Comparison of ENCODE assay signal across 8 cellular contexts in the genomic region with DNA sequence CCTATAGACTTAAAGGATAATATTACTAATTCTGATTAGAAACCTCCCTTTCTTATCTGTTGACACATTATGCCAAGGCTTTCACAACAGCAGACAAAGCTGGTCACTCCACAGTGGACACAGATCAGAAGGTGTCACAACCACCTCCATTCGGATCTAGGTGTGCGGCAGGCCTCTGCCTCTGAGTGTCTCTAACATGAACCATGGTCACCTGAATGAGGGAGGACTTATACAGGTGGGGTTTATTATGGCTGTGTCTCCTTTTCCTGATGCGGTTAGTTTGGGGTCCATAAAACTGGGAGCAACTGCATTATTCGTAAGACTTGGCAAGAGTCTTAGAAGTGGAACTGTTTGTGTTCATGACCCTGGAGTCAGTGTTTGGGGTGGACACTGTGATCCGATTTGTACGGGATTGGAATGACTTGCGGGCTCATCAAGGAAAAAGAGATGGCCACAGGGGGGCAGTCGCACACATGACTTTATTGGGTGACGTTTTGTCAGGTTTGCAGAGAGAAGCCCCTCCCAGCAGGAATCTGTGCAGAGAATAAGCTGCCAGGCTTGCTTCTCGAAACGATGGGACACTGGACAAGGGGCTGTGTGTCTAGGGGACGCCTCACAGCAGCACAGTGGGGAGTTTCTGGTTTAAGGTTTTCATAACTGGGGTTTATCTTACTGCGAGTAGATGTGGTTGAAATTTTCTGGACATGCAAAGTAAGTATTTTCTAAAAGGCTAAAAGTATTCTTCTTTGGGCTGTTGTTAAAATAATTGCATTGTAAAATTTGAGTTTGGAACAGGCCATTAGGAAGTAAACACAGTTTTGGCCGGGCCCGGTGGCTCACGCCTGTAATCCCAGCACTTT.
DNase-seq lines count a peak whose midpoint lies in the region; ATAC-seq and TF ChIP-seq lines count a peak whose summit lies in the region.

No MANE protein-coding gene starts in this region.

- H3K9me3 ChIP-seq in SJSA1 (replicated peaks) (no peaks in the 10 kb centered on the region), right cardiac atrium (ENCODE audit: control insufficient read depth, low read length) (no peaks in the 10 kb centered on the region)

- H3K27ac Mint-ChIP-seq in activated naive CD8-positive, alpha-beta T cell treated with anti-CD3 and anti-CD28 coated beads, Interleukin-2, amount 50 U/mL, for 24 hours, result no peak overlapping the region

- DNase-seq in SJSA1 (ENCODE audit: low read depth in 1 of 2, low spot score in 2 of 2) (peak; percentile 14 to 55), right cardiac atrium (peak; percentile 53 to 85 (median 64)), sciatic nerve (ENCODE audit: low spot score) (peak; percentile 81), NCI-H226 (no peak)
- DNase-seq in activated naive CD8-positive, alpha-beta T cell treated with anti-CD3 and anti-CD28 coated beads, Interleukin-2, amount 50 U/mL, for 24 hours, result peak; percentile 74

- H3K4me3 Mint-ChIP-seq in activated naive CD8-positive, alpha-beta T cell treated with anti-CD3 and anti-CD28 coated beads, Interleukin-2, amount 50 U/mL, for 24 hours, result no peak overlapping the region

- no peaks in the 10 kb centered on the region for H3K9me3 Mint-ChIP-seq in activated naive CD8-positive, alpha-beta T cell treated with anti-CD3 and anti-CD28 coated beads, Interleukin-2, amount 50 U/mL, for 24 hours

- H3K27me3 ChIP-seq in SJSA1 (replicated peaks) (0 out of 2 replicates have a peak, but pooled peaks cover 4% of the 10 kb centered on the region), right cardiac atrium (ENCODE audit: control insufficient read depth, insufficient read depth) (no peaks in the 10 kb centered on the region)

- H3K4me1 ChIP-seq in SJSA1 (replicated peaks), result no peaks in the 10 kb centered on the region
- no peaks in the 10 kb centered on the region for H3K4me1 ChIP-seq in right cardiac atrium (ENCODE audit: control insufficient read depth, insufficient read depth, low read length)

- H3K36me3 ChIP-seq in SJSA1, result no peaks in the 10 kb centered on the region

- TF ChIP-seq CTCF in GM12873 (IDR thresholded peaks at IDR 0.05; ENCODE audit: insufficient read depth, low read depth, low read length, missing control alignments), result peak; percentile 71
- TF ChIP-seq CTCF in LNCAP (IDR thresholded peaks at IDR 0.05), result peak; percentile 81

- H3K36me3 Mint-ChIP-seq in activated naive CD8-positive, alpha-beta T cell treated with anti-CD3 and anti-CD28 coated beads, Interleukin-2, amount 50 U/mL, for 24 hours (ENCODE audit: low read depth), result no peaks in the 10 kb centered on the region

- intact Hi-C loops in right cardiac atrium (cut with DNase I), result loop anchor here in 2 of 4 donors (2.0 to 5.0 kb wide), 2 partner anchors 139 to 140 kb away; no protein-coding TSS in a partner anchor
- intact Hi-C loops in sciatic nerve (cut with DNase I), result no loop called here

- ATAC-seq in activated naive CD8-positive, alpha-beta T cell treated with anti-CD3 and anti-CD28 coated beads, Interleukin-2, amount 50 U/mL, for 24 hours, result no peak
- ATAC-seq in right cardiac atrium, result peak; percentile 43 to 71
- ATAC-seq in sciatic nerve, result peak; percentile 66
- ATAC-seq in HG02981 (IDR thresholded peaks at IDR 0.05; ENCODE audit: unreplicated experiment), result no peak

- H3K27me3 Mint-ChIP-seq in activated naive CD8-positive, alpha-beta T cell treated with anti-CD3 and anti-CD28 coated beads, Interleukin-2, amount 50 U/mL, for 24 hours, result peaks cover 19% of the 10 kb centered on the region

- no peak overlapping the region for H3K27ac ChIP-seq in SJSA1
- no peak overlapping the region for H3K27ac ChIP-seq in right cardiac atrium (ENCODE audit: low read length)

- H3K4me1 Mint-ChIP-seq in activated naive CD8-positive, alpha-beta T cell treated with anti-CD3 and anti-CD28 coated beads, Interleukin-2, amount 50 U/mL, for 24 hours, result no peaks in the 10 kb centered on the region

- no peak overlapping the region for H3K4me3 ChIP-seq in SJSA1
- no peak overlapping the region for H3K4me3 ChIP-seq in right cardiac atrium (ENCODE audit: low read length)

- WGBS in right cardiac atrium, result 28% methylated on average over 16 of the region's 16 CpGs

Comparison
In these comparisons a context has a peak if more than half of its experiments do, and no peak if none do; other contexts are left out.
1. ATAC-seq: peak in right cardiac atrium (2 of 2) and sciatic nerve (single experiment); none in activated naive CD8-positive, alpha-beta T cell treated with anti-CD3 and anti-CD28 coated beads, Interleukin-2, amount 50 U/mL, for 24 hours (single experiment) and HG02981 (single experiment).